In genomic region chr18:56532176-56532840, GRCh38 we compare ENCODE assay signal across 12 cellular contexts.
A peak's percentile ranks its signal among the peaks of the same experiment; 100 is the strongest.
DNase-seq lines count a peak whose midpoint lies in the region; ATAC-seq, FAIRE-seq and TF ChIP-seq lines count a peak whose summit lies in the region.
"Had no signal": no experiment of that assay in that cellular context is flagged by ENCODE, and none has a peak within 500 bp of the region (broad histone marks: within the 10 kb centered on the region; RNA-seq: fewer than 3 reads in every experiment).

No MANE protein-coding gene starts in this region.

- H3K4me1 ChIP-seq in keratinocyte (ENCODE audit: control insufficient read depth, extremely low read depth, insufficient read depth, low read length) (peaks cover 3% of the 10 kb centered on the region), gastroesophageal sphincter (no peaks in the 10 kb centered on the region)

- H3K27me3 ChIP-seq in keratinocyte (ENCODE audit: control insufficient read depth, extremely low read depth, insufficient read depth, low read length): no peaks in the 10 kb centered on the region
- no peaks in the 10 kb centered on the region for H3K27me3 ChIP-seq in gastroesophageal sphincter

- H3K4me3 ChIP-seq in keratinocyte (ENCODE audit: control insufficient read depth in 2 of 3, extremely low read depth in 1 of 3, insufficient read depth in 2 of 3, low read depth in 1 of 3, low read length in 3 of 3): no peak overlapping the region
- no peak overlapping the region for H3K4me3 ChIP-seq in gastroesophageal sphincter
- H3K4me3 ChIP-seq: PC-9 had no signal

- WGBS in gastroesophageal sphincter (ENCODE audit: low coverage in 1 of 2), 2 donors: 35 to 49% methylated on average over 2 to 3 of the region's 3 CpGs

- DNase-seq in DMS53 (lab: John Stamatoyannopoulos, UW) (peak; percentile 31), DMS53 treated with DMSO at 0.1 percent for 48 hours (lab: John Stamatoyannopoulos, UW; ENCODE audit: unreplicated experiment) (no peak), keratinocyte (ENCODE audit: low read depth, low spot score) (no peak), NCI-H1694 treated with DMSO at 0.1 percent for 48 hours (lab: John Stamatoyannopoulos, UW) (no peak), islet precursor cell (no peak)
- DNase-seq: HCEC 1CT, hippocampal formation, PC-9 had no signal

- TF ChIP-seq CTCF in keratinocyte (optimal IDR thresholded peaks at IDR 0.05 in 1 of 3, IDR thresholded peaks at IDR 0.05 in 1 of 3, conservative IDR thresholded peaks at IDR 0.05 in 1 of 3; ENCODE audit: extremely low read depth in 1 of 3, insufficient read depth in 2 of 3, low read length in 3 of 3): no peak
- TF ChIP-seq CTCF in gastroesophageal sphincter (IDR thresholded peaks at IDR 0.05): no peak

- TF ChIP-seq POLR2A in gastroesophageal sphincter (IDR thresholded peaks at IDR 0.05): no peak

- no peak overlapping the region for H3K9ac ChIP-seq in keratinocyte (ENCODE audit: control insufficient read depth, extremely low read depth, insufficient read depth, low read length)

- H3K36me3 ChIP-seq in keratinocyte (ENCODE audit: control insufficient read depth in 2 of 2, extremely low read depth in 1 of 2, insufficient read depth in 2 of 2, low read length in 2 of 2) (no peaks in the 10 kb centered on the region), gastroesophageal sphincter (no peaks in the 10 kb centered on the region)

- dilution Hi-C loops in keratinocyte (cut with MboI; ENCODE audit: extremely low pct_ligation_motif_present, low sequenced_read_pairs): no loop called here

- H2AFZ ChIP-seq in keratinocyte (ENCODE audit: control insufficient read depth, low read length): no peak overlapping the region
- H2AFZ ChIP-seq: PC-9 had no signal

- FAIRE-seq in keratinocyte (lab: Jason Lieb, UNC): peak; percentile 58

- H3K79me2 ChIP-seq in keratinocyte (ENCODE audit: control insufficient read depth, insufficient read depth, low read length): no peaks in the 10 kb centered on the region

- H3K4me2 ChIP-seq in keratinocyte (ENCODE audit: control insufficient read depth, extremely low read depth, insufficient read depth, low read depth, low read length): no peak overlapping the region
- H3K4me2 ChIP-seq: PC-9 had no signal

- no peaks in the 10 kb centered on the region for H4K20me1 ChIP-seq in keratinocyte (ENCODE audit: control insufficient read depth, extremely low read depth, insufficient read depth, low read length)

- no peak overlapping the region for H3K27ac ChIP-seq in keratinocyte (ENCODE audit: control insufficient read depth, insufficient read depth, low read length)
- no peak overlapping the region for H3K27ac ChIP-seq in gastroesophageal sphincter
- H3K27ac ChIP-seq: 22Rv1, PC-9 had no signal

- no peaks in the 10 kb centered on the region for H3K9me3 ChIP-seq in keratinocyte (ENCODE audit: control insufficient read depth, low read depth, low read length)
- H3K9me3 ChIP-seq in gastroesophageal sphincter: no peaks in the 10 kb centered on the region

- no peak for TF ChIP-seq EP300 in gastroesophageal sphincter (IDR thresholded peaks at IDR 0.05)

- no peaks in the 10 kb centered on the region for H3K9me1 ChIP-seq in keratinocyte (ENCODE audit: control insufficient read depth, extremely low read depth, insufficient read depth, low read length)

- peak; percentile 98 for ATAC-seq in GM21526 (IDR thresholded peaks at IDR 0.05; ENCODE audit: low FRiP score, unreplicated experiment)
- peak; percentile 99 for ATAC-seq in HG03442 (IDR thresholded peaks at IDR 0.05; ENCODE audit: unreplicated experiment)
- no peak for ATAC-seq in gastroesophageal sphincter
